Comparison of ENCODE assay signal across 8 cellular contexts in the genomic region with DNA sequence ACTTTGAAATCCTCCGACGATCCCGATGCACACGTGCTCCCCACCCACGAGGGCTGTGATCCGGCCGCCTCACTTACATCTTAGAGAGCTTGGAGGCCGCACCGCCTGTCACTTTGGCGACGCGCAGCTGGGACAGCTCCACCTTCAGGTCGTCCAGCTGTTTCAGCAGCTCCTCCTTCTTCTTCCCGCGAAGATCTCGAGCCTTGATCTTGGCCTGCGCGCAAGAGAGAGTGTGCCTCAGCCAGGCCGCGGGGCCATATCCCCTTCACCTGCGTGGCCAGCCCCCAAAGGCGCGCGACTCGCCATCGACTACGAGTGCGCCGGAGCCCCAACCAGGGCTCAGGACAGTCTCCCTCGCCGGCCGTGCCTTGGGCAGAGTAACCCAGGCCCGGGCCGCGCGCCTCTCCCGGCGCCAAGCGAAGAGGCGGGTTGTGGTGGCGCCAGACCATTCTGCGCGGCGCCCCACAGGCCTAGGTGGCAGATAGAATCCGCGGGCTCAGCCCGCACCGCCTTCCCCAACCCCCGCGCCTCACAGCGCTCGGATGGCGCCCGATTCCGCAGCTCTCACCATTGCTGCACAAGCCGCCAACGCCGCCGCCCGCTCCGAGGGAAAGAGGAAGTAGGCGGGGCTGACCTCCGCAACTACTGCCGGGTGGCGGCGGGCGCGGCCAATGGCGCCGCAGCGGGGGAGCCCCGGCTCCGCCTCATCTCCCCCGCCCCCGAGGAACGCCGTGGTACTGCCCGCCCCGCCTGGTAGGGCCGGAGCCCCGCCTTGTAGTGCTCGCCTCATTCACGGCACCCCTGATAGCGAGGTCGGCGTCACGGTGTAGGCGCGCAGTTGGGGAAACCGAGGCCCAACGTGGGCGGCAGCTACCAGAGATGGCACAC. TPM values are rescaled to one million over a fixed set of nuclear protein-coding genes. Genes with fewer than 3 reads are reported as not detected.
DNase-seq lines count a peak whose midpoint lies in the region; ATAC-seq and TF ChIP-seq lines count a peak whose summit lies in the region.

A gene (plus strand): TSS at position 789 of the 888 bp plus-strand sequence. CDS start 7,161 bp downstream, outside the sequence.
A gene (minus strand): TSS at position 616 of the 888 bp plus-strand sequence. CDS start 45 bp downstream, at position 571.

- H3K4me3 ChIP-seq in HCT116 (replicated peaks in 1 of 2; ENCODE audit: low read depth in 1 of 2, low read length in 2 of 2) (peak within 1 kb of the TSS; percentile 89 to 100), MM.1S (ENCODE audit: low read length) (peak within 1 kb of the TSS; percentile 87), fibroblast of the aortic adventitia (ENCODE audit: low read depth, low read length) (peak within 1 kb of the TSS; percentile 93), neural cell (ENCODE audit: low read length) (peak within 1 kb of the TSS; percentile 79), stomach (peak within 1 kb of the TSS; percentile 89 to 97 (median 94))

- H4K20me1 ChIP-seq in HCT116 (ENCODE audit: insufficient read depth) (peaks cover 41% of the 10 kb centered on the region), MM.1S (ENCODE audit: insufficient read depth, low read length) (peaks cover 43% of the 10 kb centered on the region), neural cell (ENCODE audit: insufficient read depth) (peaks cover 15% of the 10 kb centered on the region)

- H3K36me3 ChIP-seq in HCT116 (ENCODE audit: control insufficient read depth in 1 of 2, insufficient read depth in 2 of 2, low read length in 2 of 2) (peaks cover 33 to 46% of the 10 kb centered on the region in 2 experiments), MM.1S (replicated peaks; ENCODE audit: insufficient read depth, low read length) (peaks cover 20% of the 10 kb centered on the region), neural cell (ENCODE audit: insufficient read depth, low read length) (no peaks in the 10 kb centered on the region), stomach (peaks cover 38 to 44% (median 43%) of the 10 kb centered on the region in 4 donors)

- peak within 1 kb of the TSS; percentile 92 for H3K9ac ChIP-seq in HCT116 (ENCODE audit: low read length)
- peak within 1 kb of the TSS; percentile 95 for H3K9ac ChIP-seq in MM.1S (ENCODE audit: low read length)
- H3K9ac ChIP-seq in neural cell (ENCODE audit: low read length), result peak within 1 kb of the TSS; percentile 75

- TF ChIP-seq POLR2A in HCT116 (IDR thresholded peaks at IDR 0.05; ENCODE audit: borderline replicate concordance, extremely low read depth, insufficient read depth, insufficient read length) (peak; percentile 92), stomach (IDR thresholded peaks at IDR 0.05) (peak in 1 of 4 donors; percentile 24)

- peak within 1 kb of the TSS; percentile 96 for H3K4me2 ChIP-seq in HCT116 (ENCODE audit: low read length)
- peak within 1 kb of the TSS; percentile 92 for H3K4me2 ChIP-seq in MM.1S (ENCODE audit: low read depth, low read length)
- peak within 1 kb of the TSS; percentile 80 for H3K4me2 ChIP-seq in neural cell (ENCODE audit: low read length)

- POLR2A ChIA-PET in HCT116 (lab: Charles Lee), result interaction anchor here (0.7 to 2.6 kb wide), 10 partner anchors 9 to 500 kb away, joined by 3 to 11 read pairs (median 5); a partner anchor contains a TSS

- DNase-seq in GF-D8 (lab: John Stamatoyannopoulos, UW) (peak; percentile 80), HCT116 (ENCODE audit: low read depth, low spot score) (peak; percentile 83), MM.1S (peak; percentile 96), SHP77 treated with DMSO at 0.1 percent for 48 hours (lab: John Stamatoyannopoulos, UW) (peak; percentile 89), fibroblast of the aortic adventitia (ENCODE audit: low read depth) (peak; percentile 86), stomach (peak; percentile 96)
- peak; percentile 99 for DNase-seq in activated effector memory CD4-positive, alpha-beta T cell treated with anti-CD3 and anti-CD28 coated beads, Interleukin-2, amount 50 U/mL, for 16 hours

- RAD21 ChIA-PET in HCT116 (lab: Charles Lee; ENCODE audit: low non-redundant PET in 1 of 2, low total read pairs in 2 of 2, uncharacterized antibody in 2 of 2, unreplicated experiment in 2 of 2), result interaction anchor here in 1 of 2 experiments (1.2 kb wide), 1 partner anchor 9 kb away, joined by 6 read pairs; a partner anchor contains a TSS

- H3K27ac ChIP-seq in HCT116 (ENCODE audit: low read depth, low read length) (peak within 1 kb of the TSS; percentile 96), MM.1S (ENCODE audit: low read length) (peak within 1 kb of the TSS; percentile 80), neural cell (ENCODE audit: low read length) (peak within 1 kb of the TSS; percentile 87), stomach (peak within 1 kb of the TSS; percentile 81 to 96 (median 94))

- peak; percentile 87 for ATAC-seq in HCT116

- peak in 2 of 3 experiments; percentile 15; a peak in 1 of 6 replicates for TF ChIP-seq CTCF in HCT116 (IDR thresholded peaks at IDR 0.05 in 2 of 3, conservative IDR thresholded peaks at IDR 0.05 in 1 of 3; ENCODE audit: borderline replicate concordance in 1 of 3, insufficient read depth in 1 of 3, low read depth in 2 of 3, low read length in 2 of 3)
- peak; percentile 37 for TF ChIP-seq CTCF in MM.1S (IDR thresholded peaks at IDR 0.05; ENCODE audit: low read length)
- peak; percentile 15 for TF ChIP-seq CTCF in fibroblast of the aortic adventitia (IDR thresholded peaks at IDR 0.05; ENCODE audit: insufficient read depth, low read length)
- peak; percentile 67 for TF ChIP-seq CTCF in neural cell (IDR thresholded peaks at IDR 0.05; ENCODE audit: poor library complexity, severe bottlenecking)
- TF ChIP-seq CTCF in stomach (IDR thresholded peaks at IDR 0.05), result no peak

- H3K27me3 ChIP-seq in HCT116 (ENCODE audit: insufficient read depth, low read length), result no peaks in the 10 kb centered on the region
- no peaks in the 10 kb centered on the region for H3K27me3 ChIP-seq in MM.1S (replicated peaks; ENCODE audit: insufficient read depth, low read length)
- H3K27me3 ChIP-seq in neural cell (ENCODE audit: insufficient read depth, low read depth, low read length), result no peaks in the 10 kb centered on the region
- no peaks in the 10 kb centered on the region for H3K27me3 ChIP-seq in stomach

- CTCF ChIA-PET in HCT116 (lab: Charles Lee), result interaction anchor here (1.3 to 2.3 kb wide), 5 partner anchors 9 to 90 kb away, joined by 4 to 25 read pairs (median 6); a partner anchor contains a TSS

- TF ChIP-seq EP300 in neural cell (conservative IDR thresholded peaks at IDR 0.05; ENCODE audit: poor library complexity, severe bottlenecking) (peak; percentile 65), stomach (IDR thresholded peaks at IDR 0.05) (no peak)

- BruUV-seq in HCT116 (replicated peaks; lab: Mats Ljungman, UMichigan), result TSS peak; percentile 50

- peaks cover 19 to 57% of the 10 kb centered on the region in 2 experiments for H3K4me1 ChIP-seq in HCT116 (ENCODE audit: control insufficient read depth in 1 of 2, insufficient read depth in 2 of 2, low read length in 2 of 2)
- H3K4me1 ChIP-seq in MM.1S (ENCODE audit: low read length), result peaks cover 10% of the 10 kb centered on the region; the same call in 1 of the 2 replicates
- H3K4me1 ChIP-seq in stomach, result peaks cover 29 to 54% (median 50%) of the 10 kb centered on the region in 4 donors

- H3K9me3 ChIP-seq in HCT116 (ENCODE audit: control insufficient read depth in 1 of 2, insufficient read depth in 1 of 2, low read depth in 1 of 2, low read length in 2 of 2) (no peaks in the 10 kb centered on the region), MM.1S (replicated peaks; ENCODE audit: insufficient read depth, low read length) (no peaks in the 10 kb centered on the region), neural cell (ENCODE audit: low read length) (no peaks in the 10 kb centered on the region), stomach (no peaks in the 10 kb centered on the region)

- intact Hi-C loops in HCT116 (cut with micrococcal nuclease), result no loop called here
- intact Hi-C loops in stomach (cut with DNase I; ENCODE audit: low total_unique reads), result no loop called here

- H3F3A ChIP-seq in MM.1S (ENCODE audit: insufficient read depth, low read length) (peaks cover 54% of the 10 kb centered on the region), neural cell (ENCODE audit: insufficient read depth, low read length, poor library complexity, severe bottlenecking) (no peaks in the 10 kb centered on the region)

- H2AFZ ChIP-seq in HCT116 (ENCODE audit: low read depth, low read length, poor library complexity, severe bottlenecking) (peak within 1 kb of the TSS; percentile 82), MM.1S (ENCODE audit: low read length) (peak within 1 kb of the TSS; percentile 69), neural cell (ENCODE audit: low read depth, low read length) (peak within 1 kb of the TSS; percentile 54)

- 0 to 1% (median 0%) methylated on average over 42 to 92 of the region's 92 CpGs for WGBS in stomach, 5 donors

- no peak for TF ChIP-seq RAD21 in HCT116 (IDR thresholded peaks at IDR 0.05; ENCODE audit: low read depth)
- TF ChIP-seq RAD21 in neural cell (conservative IDR thresholded peaks at IDR 0.05), result peak; percentile 26

- H3K79me2 ChIP-seq in HCT116 (ENCODE audit: insufficient read depth, low read length) (peaks cover 43% of the 10 kb centered on the region), MM.1S (ENCODE audit: low read length) (peaks cover 37% of the 10 kb centered on the region), neural cell (replicated peaks; ENCODE audit: insufficient read depth, low read length) (peaks cover 9% of the 10 kb centered on the region)

- H3K9me2 ChIP-seq in HCT116 (ENCODE audit: insufficient read depth) (no peaks in the 10 kb centered on the region), MM.1S (replicated peaks; ENCODE audit: insufficient read depth, low read length) (no peaks in the 10 kb centered on the region), neural cell (ENCODE audit: insufficient read depth, low read length) (no peaks in the 10 kb centered on the region)

TF ChIP-seq in HCT116, 20 proteins besides CTCF, POLR2A, EP300 and RAD21 (continues in another document):
- TF ChIP-seq POLR2AphosphoS5 (IDR thresholded peaks at IDR 0.05; ENCODE audit: low read depth, low read length), result peak; percentile 96

TF ChIP-seq in neural cell, 6 proteins besides CTCF, POLR2A, EP300 and RAD21 (continues in another document):
- peak; percentile 93 for TF ChIP-seq MXI1 (conservative IDR thresholded peaks at IDR 0.05; ENCODE audit: poor library complexity, severe bottlenecking)

RNA-seq across cellular contexts. Expression of the first gene that starts in this region (rescaled TPM):
- total RNA-seq in HCT116 (2021; ENCODE audit: unreplicated experiment) (50.0 TPM), fibroblast of the aortic adventitia (ENCODE audit: low replicate concordance) (19.6 and 21.3 TPM in 2 replicates), stomach (10 to 100 TPM in 4 of 5 donors, not detected in 1; 20.4 to 71.0 (median 29.3) TPM)
- 41.9 and 42.2 TPM in 2 replicates for polyA plus RNA-seq in HCT116 (2012)
- polyA plus RNA-seq in neural cell (35.4 and 46.5 TPM in 2 replicates), stomach (10 to 100 TPM; 43.6 to 55.3 (median 49.6) TPM)
- 18.3 and 23.0 TPM in 2 replicates for polyA minus RNA-seq in neural cell

RNA-seq across cellular contexts. Expression of the second gene that starts in this region (rescaled TPM):
- total RNA-seq in HCT116 (2021; ENCODE audit: unreplicated experiment), result 1,754 TPM
- 2,813 and 3,271 TPM in 2 replicates for polyA plus RNA-seq in HCT116 (2012)
- 356 and 2,683 TPM in 2 replicates for total RNA-seq in fibroblast of the aortic adventitia (ENCODE audit: low replicate concordance)
- polyA plus RNA-seq in neural cell, result 1,777 and 2,116 TPM in 2 replicates
- 464 and 511 TPM in 2 replicates for polyA minus RNA-seq in neural cell
- 1,000 to 10,000 TPM in 4 of 5 donors, 100 to 1,000 TPM in 1; 941 to 2,249 (median 1,140) TPM for total RNA-seq in stomach
- polyA plus RNA-seq in stomach, result 1,000 to 10,000 TPM; 5,221 to 6,131 (median 5,285) TPM

Comparison
In these comparisons a context has a peak if more than half of its experiments do, and no peak if none do; other contexts are left out.
1. Peak in every context shown above with its lines: DNase-seq, ATAC-seq, H3K4me3 ChIP-seq and H3K27ac ChIP-seq.
2. CTCF ChIP-seq: peak in HCT116 (2 of 3), MM.1S (single experiment), fibroblast of the aortic adventitia (single experiment) and neural cell (single experiment); none in stomach (0 of 7).